1 cellular context compared by ENCODE assay signal in genomic region chr17:3957735-3958134, GRCh38.
TF ChIP-seq lines count a peak whose summit lies in the region.

No MANE protein-coding gene starts in this region.

TF ChIP-seq in IMR-90, 13 proteins besides CTCF, POLR2A, EP300 and RAD21:
- TF ChIP-seq ELK1 (IDR thresholded peaks at IDR 0.05; ENCODE audit: borderline replicate concordance, low read depth, low read length) (no peak), NFE2L2 (IDR thresholded peaks at IDR 0.05; ENCODE audit: low read depth, low read length) (no peak), MAFK (IDR thresholded peaks at IDR 0.05; ENCODE audit: low read depth, low read length) (no peak), BHLHE40 (IDR thresholded peaks at IDR 0.05; ENCODE audit: low read depth, low read length) (no peak), FOS (IDR thresholded peaks at IDR 0.05; ENCODE audit: low read depth, low read length) (no peak), USF2 (IDR thresholded peaks at IDR 0.05; ENCODE audit: low read depth, low read length) (no peak)
